Comparison of ENCODE assay signal across 1 cellular context in genomic region chr17:57941384-57942370, GRCh38.
TF ChIP-seq lines count a peak whose summit lies in the region.

No MANE protein-coding gene starts in this region.

TF ChIP-seq in GM12878, 131 proteins besides CTCF, POLR2A, EP300 and RAD21 (continued from another document):
- no peak for TF ChIP-seq SKIL (IDR thresholded peaks at IDR 0.05; ENCODE audit: low read depth, poor library complexity, severe bottlenecking)
- no peak for TF ChIP-seq PAX5 (IDR thresholded peaks at IDR 0.05; ENCODE audit: borderline replicate concordance, low read depth, low read length)
- no peak for TF ChIP-seq PKNOX1 (IDR thresholded peaks at IDR 0.05)
- TF ChIP-seq USF2 (IDR thresholded peaks at IDR 0.05; ENCODE audit: borderline replicate concordance, low read depth, low read length), result no peak
- TF ChIP-seq YY1 (IDR thresholded peaks at IDR 0.05; ENCODE audit: low read depth, low read length), result no peak
- no peak for TF ChIP-seq RB1 (IDR thresholded peaks at IDR 0.05; ENCODE audit: borderline replicate concordance)
- no peak for TF ChIP-seq MYB (IDR thresholded peaks at IDR 0.05; ENCODE audit: borderline replicate concordance, low read depth, low read length)
- no peak for TF ChIP-seq BCLAF1 (IDR thresholded peaks at IDR 0.05)
- no peak for TF ChIP-seq CHD1 (IDR thresholded peaks at IDR 0.05; ENCODE audit: low read depth, low read length)
- no peak for TF ChIP-seq E2F4 (IDR thresholded peaks at IDR 0.05; ENCODE audit: low read depth, low read length)
